ENCODE assay signal across 9 cellular contexts in the genomic region with DNA sequence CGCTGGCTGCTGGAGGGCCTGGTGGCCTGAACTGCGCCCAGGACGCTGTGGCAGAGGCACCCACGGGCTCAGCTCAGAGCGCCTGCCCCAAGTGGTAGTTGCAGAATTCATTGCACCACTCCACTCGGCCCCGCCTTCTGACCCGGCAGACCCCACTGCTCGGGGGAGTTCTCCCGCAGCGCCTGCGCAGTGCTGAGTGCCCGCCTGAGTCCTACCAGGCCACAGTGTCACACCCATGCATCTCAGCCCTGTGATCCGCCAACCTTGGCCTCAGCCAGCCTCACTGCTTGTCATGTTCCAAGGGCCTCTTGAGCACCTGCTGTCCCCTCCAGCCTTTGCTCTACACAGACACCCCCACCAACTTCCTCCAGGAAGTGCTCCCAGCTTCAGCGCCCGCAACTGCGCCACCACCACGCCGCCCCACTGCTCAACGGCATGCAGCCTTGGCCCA. TPM values are rescaled to one million over a fixed set of nuclear protein-coding genes. Genes with fewer than 3 reads are reported as not detected.
DNase-seq lines count a peak whose midpoint lies in the region; FAIRE-seq and TF ChIP-seq lines count a peak whose summit lies in the region.
"Had no signal": no experiment of that assay in that cellular context is flagged by ENCODE, and none has a peak within 500 bp of the region (broad histone marks: within the 10 kb centered on the region; RNA-seq: fewer than 3 reads in every experiment).

No MANE protein-coding gene starts in this region.

- peak overlapping the region; percentile 57 to 91 (median 86) for H3K27ac Mint-ChIP-seq in immature natural killer cell
- H3K27ac Mint-ChIP-seq: neural progenitor cell had no signal

- no peaks in the 10 kb centered on the region for H3K9me3 Mint-ChIP-seq in immature natural killer cell
- H3K9me3 Mint-ChIP-seq: neural progenitor cell had no signal

- H3K4me1 Mint-ChIP-seq in immature natural killer cell, result peaks cover 22 to 23% of the 10 kb centered on the region in 2 donors
- H3K4me1 Mint-ChIP-seq: neural progenitor cell had no signal

- peaks cover 7 to 37% (median 33%) of the 10 kb centered on the region in 3 donors for H3K27me3 Mint-ChIP-seq in immature natural killer cell (ENCODE audit: low read depth in 3 of 3)

- DNase-seq in NCI-H1417 (lab: John Stamatoyannopoulos, UW) (peak in 2 of 3 experiments; percentile 11 to 76), NCI-H1417 treated with DMSO at 0.1 percent for 48 hours (lab: John Stamatoyannopoulos, UW) (no peak), immature natural killer cell (peak; percentile 61 to 71 (median 67)), H54 (ENCODE audit: insufficient read length, low spot score) (no peak), RKO (ENCODE audit: low spot score) (no peak), NCI-H774 (lab: John Stamatoyannopoulos, UW) (no peak)
- DNase-seq in activated CD4-positive, alpha-beta T cell treated with anti-CD3 and anti-CD28 coated beads, Interleukin-2, amount 50 U/mL, for 48 hours, result peak; percentile 49 to 50
- DNase-seq in stimulated activated naive CD4-positive, alpha-beta T cell treated with Interleukin-2 at 50 U/mL for 16 hours (lab: John Stamatoyannopoulos, UW), result peak; percentile 46

- no peak for TF ChIP-seq POLR2A in H54 (IDR thresholded peaks at IDR 0.05; ENCODE audit: low read depth, low read length)

- H3K4me3 Mint-ChIP-seq in immature natural killer cell, result peak overlapping the region in 4 of 5 donors; percentile 48 to 62 (median 56)
- H3K4me3 Mint-ChIP-seq: neural progenitor cell had no signal

- H3K36me3 Mint-ChIP-seq in immature natural killer cell, result no peaks in the 10 kb centered on the region
- H3K36me3 Mint-ChIP-seq: neural progenitor cell had no signal

- FAIRE-seq in H54 (lab: Jason Lieb, UNC), result no peak

RNA-seq across cellular contexts. Expression of a gene that starts 12.2 kb away (rescaled TPM):
- polyA plus RNA-seq in immature natural killer cell, result 10 to 100 TPM in 2 of 3 donors, 1 to 10 TPM in 1; 7.8 to 21.7 (median 12.1) TPM

Comparison
In these comparisons a context has a peak if more than half of its experiments do, and no peak if none do; other contexts are left out.
1. DNase-seq: peak in NCI-H1417 (2 of 3), activated CD4-positive, alpha-beta T cell treated with anti-CD3 and anti-CD28 coated beads, Interleukin-2, amount 50 U/mL, for 48 hours (2 of 2), immature natural killer cell (3 of 3) and stimulated activated naive CD4-positive, alpha-beta T cell treated with Interleukin-2 at 50 U/mL for 16 hours (single experiment); none in NCI-H1417 treated with DMSO at 0.1 percent for 48 hours (single experiment), H54 (single experiment), RKO (single experiment) and NCI-H774 (single experiment).